Comparison of ENCODE assay signal across 21 cellular contexts in genomic region chr18:52150050-52150449, GRCh38.
"Had no signal": no experiment of that assay in that cellular context is flagged by ENCODE, and none has a peak within 500 bp of the region (broad histone marks: within the 10 kb centered on the region; RNA-seq: fewer than 3 reads in every experiment).

No MANE protein-coding gene starts in this region.

- H3K4me3 ChIP-seq: esophagus squamous epithelium, heart right ventricle, left ventricle myocardium inferior, lower lobe of right lung, neural progenitor cell, ovary, suprapubic skin, thyroid gland had no signal

- H2AFZ ChIP-seq: neural progenitor cell had no signal

- H3K27me3 ChIP-seq: esophagus squamous epithelium, heart right ventricle, neural progenitor cell, ovary, suprapubic skin, thyroid gland had no signal

- H3K4me2 ChIP-seq: neural progenitor cell had no signal

- ATAC-seq: heart right ventricle; left cardiac atrium; lower lobe of right lung; natural killer cell treated with Interleukin-12 subunit alpha and Interleukin-12 subunit beta and Interleukin-15 and Interleukin-18, amount 100 ng/mL, for 72 hours; right cardiac atrium had no signal

- H3K9me3 ChIP-seq: lower lobe of right lung, ovary, thyroid gland had no signal

- H3K27ac ChIP-seq: esophagus squamous epithelium, heart right ventricle, left ventricle myocardium inferior, lower lobe of right lung, neural progenitor cell, ovary, suprapubic skin, thyroid gland had no signal

- H3K4me1 ChIP-seq: esophagus squamous epithelium, heart right ventricle, left ventricle myocardium inferior, lower lobe of right lung, neural progenitor cell, suprapubic skin, thyroid gland had no signal

- DNase-seq: cortex of kidney; effector memory CD4-positive, alpha-beta T cell; esophagus squamous epithelium; foreskin fibroblast; heart right ventricle; islet precursor cell; left cardiac atrium; left ventricle myocardium inferior; lower lobe of right lung; mesenchymal stem cell; midbrain; nucleus accumbens; ovary; right cardiac atrium; small intestine; stimulated activated CD4-positive, alpha-beta T cell treated with anti-CD3 and anti-CD28 coated beads, Interleukin-12 subunit alpha, Interleukin-12 subunit beta, amount 100 ng/mL, for 4 hours; stimulated activated naive CD4-positive, alpha-beta T cell treated with Interleukin-2 at 50 U/mL for 16 hours; thyroid gland had no signal

- H3K36me3 ChIP-seq: esophagus squamous epithelium, heart right ventricle, left ventricle myocardium inferior, lower lobe of right lung, neural progenitor cell, ovary, suprapubic skin, thyroid gland had no signal
